In the genomic region with DNA sequence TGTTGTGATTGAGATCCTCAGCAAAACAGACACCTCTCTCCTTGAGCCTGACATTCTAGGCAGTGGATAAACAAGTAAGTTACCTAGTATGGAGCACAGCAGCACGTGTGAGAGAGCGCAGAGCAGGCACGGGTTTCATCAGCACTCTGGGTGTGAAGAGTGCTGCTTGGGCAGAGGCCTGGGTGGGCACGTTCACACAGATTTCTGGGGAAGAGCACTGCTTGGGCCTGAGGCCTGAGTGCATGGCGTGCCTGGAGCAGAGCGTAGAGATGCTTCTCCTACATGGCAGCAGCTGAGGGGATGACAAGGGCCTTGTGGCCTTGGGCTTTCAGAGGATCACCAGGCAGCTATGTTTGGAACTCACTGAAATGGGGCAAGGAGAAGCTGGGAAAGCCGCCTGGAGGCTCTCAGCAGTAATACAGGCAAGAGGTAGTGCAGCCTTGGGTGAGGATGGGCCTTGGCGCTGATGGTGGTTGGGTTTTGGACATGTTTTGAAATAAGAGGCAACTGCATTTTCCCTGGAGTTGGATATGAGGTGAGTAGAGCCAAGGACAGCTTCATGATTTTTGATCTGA, we compare ENCODE assay signal across 13 cellular contexts. TPM values are rescaled to one million over a fixed set of nuclear protein-coding genes. Genes with fewer than 3 reads are reported as not detected.
DNase-seq lines count a peak whose midpoint lies in the region; ATAC-seq and TF ChIP-seq lines count a peak whose summit lies in the region.
"Had no signal": no experiment of that assay in that cellular context is flagged by ENCODE, and none has a peak within 500 bp of the region (broad histone marks: within the 10 kb centered on the region; RNA-seq: fewer than 3 reads in every experiment).

No MANE protein-coding gene starts in this region.

- in situ Hi-C loops in astrocyte of the cerebellum (cut with HindIII; ENCODE audit: low sequenced_read_pairs), result no loop called here

- no peak overlapping the region for H3K4me3 ChIP-seq in left ventricle myocardium inferior
- no peak overlapping the region for H3K4me3 ChIP-seq in astrocyte of the cerebellum (ENCODE audit: low read depth, low read length)
- no peak overlapping the region for H3K4me3 ChIP-seq in uterus

- intact Hi-C loops in left ventricle myocardium inferior (cut with micrococcal nuclease) (no loop called here), left ventricle myocardium superior (cut with micrococcal nuclease) (no loop called here), uterus (cut with DNase I; ENCODE audit: low total_unique reads) (loop anchor here (5.0 kb wide), 1 partner anchor 42 kb away; no protein-coding TSS in a partner anchor)

- H3K27me3 ChIP-seq in left ventricle myocardium inferior (ENCODE audit: low read depth) (no peaks in the 10 kb centered on the region), uterus (no peaks in the 10 kb centered on the region)

- ATAC-seq in left ventricle myocardium superior (no peak), HG03342 (IDR thresholded peaks at IDR 0.05; ENCODE audit: unreplicated experiment) (no peak), GM21367 (IDR thresholded peaks at IDR 0.05; ENCODE audit: unreplicated experiment) (no peak)

- H3K9me3 ChIP-seq in left ventricle myocardium inferior (replicated peaks) (no peaks in the 10 kb centered on the region), uterus (no peaks in the 10 kb centered on the region)

- no peak for TF ChIP-seq CTCF in left ventricle myocardium inferior (IDR thresholded peaks at IDR 0.05; ENCODE audit: borderline replicate concordance)
- TF ChIP-seq CTCF in astrocyte of the cerebellum (IDR thresholded peaks at IDR 0.05; ENCODE audit: low read depth, low read length, missing control alignments), result peak; percentile 32
- no peak for TF ChIP-seq CTCF in uterus (IDR thresholded peaks at IDR 0.05)

- H3K4me1 ChIP-seq in left ventricle myocardium inferior (peaks cover 25% of the 10 kb centered on the region), uterus (no peaks in the 10 kb centered on the region)

- no peak for DNase-seq in left ventricle myocardium inferior
- DNase-seq in left ventricle myocardium superior, result no peak
- no peak for DNase-seq in astrocyte of the cerebellum (ENCODE audit: low read depth)
- DNase-seq in iPS-NIHi7 (ENCODE audit: extremely low spot score), result peak; percentile 30
- peak; percentile 3 to 8 for DNase-seq in uterus
- DNase-seq in activated gamma-delta T cell treated with Interleukin-2 at 50 U/mL for 16 hours, result no peak
- DNase-seq: activated B cell treated with CpG ODN at 0.5 μM for 24 hours, AML-193, GDM1, NCI-H1105, NCI-H69 had no signal

- no peak for TF ChIP-seq POLR2A in uterus (IDR thresholded peaks at IDR 0.05)

- H3K36me3 ChIP-seq in left ventricle myocardium inferior (peaks cover 78% of the 10 kb centered on the region), uterus (no peaks in the 10 kb centered on the region)

- H3K27ac ChIP-seq in left ventricle myocardium inferior (replicated peaks), result peak overlapping the region; percentile 10
- H3K27ac ChIP-seq in uterus, result no peak overlapping the region

RNA-seq across cellular contexts. Expression of a gene that starts 17.6 kb away (rescaled TPM):
- 661 TPM for total RNA-seq in left ventricle myocardium inferior
- total RNA-seq in left ventricle myocardium superior, result 533 TPM
- 100 to 1,000 TPM in 3 of 4 donors, 10 to 100 TPM in 1; 96.2 to 291 (median 218) TPM for total RNA-seq in uterus

RNA-seq across cellular contexts. Expression of a gene that starts 23.9 kb away (rescaled TPM):
- total RNA-seq in left ventricle myocardium inferior (5.9 TPM), left ventricle myocardium superior (5.5 TPM), uterus (10 to 100 TPM in 2 of 4 donors, 1 to 10 TPM in 2; 3.6 to 26.5 (median 8.7) TPM)

RNA-seq across cellular contexts. Expression of a gene that starts 57.4 kb away (rescaled TPM):
- total RNA-seq in left ventricle myocardium inferior, result 16.7 TPM
- 16.4 TPM for total RNA-seq in left ventricle myocardium superior
- 10 to 100 TPM; 13.8 to 43.6 (median 33.1) TPM for total RNA-seq in uterus

RNA-seq across cellular contexts. Expression of a gene that starts 57.7 kb away (rescaled TPM):
- total RNA-seq in left ventricle myocardium inferior (48.3 TPM), left ventricle myocardium superior (56.2 TPM), uterus (10 to 100 TPM in 3 of 4 donors, not detected in 1; 26.9 to 51.5 (median 31.6) TPM)

Comparison
In these comparisons a context has a peak if more than half of its experiments do, and no peak if none do; other contexts are left out.
1. DNase-seq: peak in iPS-NIHi7 (single experiment) and uterus (2 of 2); none in left ventricle myocardium inferior (single experiment), left ventricle myocardium superior (single experiment), astrocyte of the cerebellum (single experiment) and activated gamma-delta T cell treated with Interleukin-2 at 50 U/mL for 16 hours (single experiment).